ENCODE assay signal across 27 cellular contexts in the genomic region with DNA sequence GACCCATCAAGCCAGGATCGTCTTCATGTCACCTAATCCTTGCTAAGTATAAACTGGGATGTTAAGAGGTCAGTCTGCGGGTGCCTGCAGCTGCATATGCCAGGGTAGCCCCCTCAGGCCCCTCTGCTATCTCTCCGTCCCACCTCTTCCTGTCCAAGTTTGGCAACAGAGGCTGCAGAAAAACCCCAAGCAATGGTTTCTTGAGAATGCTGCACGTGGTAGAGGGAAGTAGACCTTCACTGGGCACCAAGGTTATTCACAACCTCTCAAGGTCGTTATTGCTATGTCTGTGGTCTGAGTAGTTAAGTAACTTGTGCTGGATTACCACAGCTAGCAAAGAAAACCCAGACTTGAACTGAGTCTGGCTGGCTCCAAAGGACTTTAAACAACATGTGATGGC.
A peak's percentile ranks its signal among the peaks of the same experiment; 100 is the strongest.
DNase-seq lines count a peak whose midpoint lies in the region; ATAC-seq and TF ChIP-seq lines count a peak whose summit lies in the region.
"Had no signal": no experiment of that assay in that cellular context is flagged by ENCODE, and none has a peak within 500 bp of the region (broad histone marks: within the 10 kb centered on the region; RNA-seq: fewer than 3 reads in every experiment).

No MANE protein-coding gene starts in this region.

- ATAC-seq in gastrocnemius medialis (no peak), GM21717 (IDR thresholded peaks at IDR 0.05; ENCODE audit: unreplicated experiment) (no peak), foreskin keratinocyte (no peak)
- ATAC-seq: GM23338, Right ventricle myocardium inferior had no signal

- peaks cover 64 to 74% of the 10 kb centered on the region in 2 donors for H3K36me3 Mint-ChIP-seq in CD14-positive monocyte

- no peak overlapping the region for H3K27ac ChIP-seq in gastrocnemius medialis
- H3K27ac ChIP-seq in foreskin keratinocyte, result no peak overlapping the region
- H3K27ac ChIP-seq in caudate nucleus (ENCODE audit: low read depth, low read length), result no peak overlapping the region
- H3K27ac ChIP-seq: PC-9 had no signal

- in situ Hi-C loops in gastrocnemius medialis (cut with MboI; ENCODE audit: low sequenced_read_pairs in 4 of 4), result no loop called here

- no peaks in the 10 kb centered on the region for H3K4me1 Mint-ChIP-seq in CD14-positive monocyte
- H3K4me1 Mint-ChIP-seq: GM23338, H9 had no signal

- intact Hi-C loops in CD14-positive monocyte (cut with micrococcal nuclease), result no loop called here
- intact Hi-C loops in gastrocnemius medialis (cut with DNase I; ENCODE audit: low total_unique reads), result no loop called here

- no peaks in the 10 kb centered on the region for H3K9me3 Mint-ChIP-seq in CD14-positive monocyte
- H3K9me3 Mint-ChIP-seq: CD4-positive, alpha-beta T cell; GM23338; H9; T-helper 1 cell treated with Interleukin-12 subunit alpha and Interleukin-12 subunit beta and Interleukin-4 antibody, amounts not matched to agents 30 μg/mL and 1 μg/mL, for 36 hours had no signal

- H3K27me3 ChIP-seq in gastrocnemius medialis (no peaks in the 10 kb centered on the region), foreskin keratinocyte (no peaks in the 10 kb centered on the region)

- H3K9me3 ChIP-seq in gastrocnemius medialis, result no peaks in the 10 kb centered on the region
- H3K9me3 ChIP-seq: BE2C, Caco-2 had no signal

- no peak overlapping the region for H3K4me3 ChIP-seq in gastrocnemius medialis
- H3K4me3 ChIP-seq: GM23338, PC-9 had no signal

- no peak for TF ChIP-seq POLR2A in gastrocnemius medialis (IDR thresholded peaks at IDR 0.05)

- no peak overlapping the region for H3K4me3 Mint-ChIP-seq in CD14-positive monocyte
- H3K4me3 Mint-ChIP-seq: CD4-positive, alpha-beta T cell; GM23338; H9; T-helper 1 cell treated with Interleukin-12 subunit alpha and Interleukin-12 subunit beta and Interleukin-4 antibody, amounts not matched to agents 30 μg/mL and 1 μg/mL, for 36 hours had no signal

- peaks cover 7 to 79% of the 10 kb centered on the region in 2 donors for H3K36me3 ChIP-seq in gastrocnemius medialis
- H3K36me3 ChIP-seq: BE2C had no signal

- H3K4me1 ChIP-seq in gastrocnemius medialis, result no peaks in the 10 kb centered on the region
- no peaks in the 10 kb centered on the region for H3K4me1 ChIP-seq in foreskin keratinocyte
- H3K4me1 ChIP-seq: BE2C, Caco-2 had no signal

- H3K27ac Mint-ChIP-seq in CD14-positive monocyte, result peak overlapping the region in 5 of 7 donors; percentile 13 to 67 (median 30)
- H3K27ac Mint-ChIP-seq: CD4-positive, alpha-beta T cell; GM23338; T-helper 1 cell treated with Interleukin-12 subunit alpha and Interleukin-12 subunit beta and Interleukin-4 antibody, amounts not matched to agents 30 μg/mL and 1 μg/mL, for 36 hours had no signal

- TF ChIP-seq CTCF in CD14-positive monocyte (IDR thresholded peaks at IDR 0.05), result no peak
- TF ChIP-seq CTCF in gastrocnemius medialis (IDR thresholded peaks at IDR 0.05 in 4 of 5, conservative IDR thresholded peaks at IDR 0.05 in 1 of 5), result no peak
- TF ChIP-seq CTCF in foreskin keratinocyte (conservative IDR thresholded peaks at IDR 0.05), result no peak

- DNase-seq in CD14-positive monocyte (ENCODE audit: low spot score), result no peak
- peak; percentile 92 for DNase-seq in GF-D8 (lab: John Stamatoyannopoulos, UW)
- peak; percentile 56 for DNase-seq in MV-4-11 (lab: John Stamatoyannopoulos, UW)
- peak; percentile 61 for DNase-seq in SKM-1 treated with dmso at 0.1 percent for 144 hours (lab: John Stamatoyannopoulos, UW; ENCODE audit: unreplicated experiment)
- DNase-seq in gastrocnemius medialis, result no peak
- no peak for DNase-seq in foreskin keratinocyte
- DNase-seq in caudate nucleus (lab: John Stamatoyannopoulos, UW), result no peak
- DNase-seq: BE2C; Caco-2; CD4-positive, alpha-beta T cell; DMS 273 treated with DMSO at 0.1 percent for 48 hours; DMS79 treated with DMSO at 0.1 percent for 48 hours; H9; KBM-7; NCI-H1092 treated with DMSO at 0.1 percent for 48 hours; NCI-H1436; NCI-H187; NCI-H2081 treated with DMSO at 0.1 percent for 48 hours; NCI-H2171; NCI-H226; NCI-H510A; NCI-H69; PC-9 had no signal

- H3K27me3 Mint-ChIP-seq in CD14-positive monocyte (ENCODE audit: low read depth in 3 of 3), result peaks cover 0 to 4% (median 0%) of the 10 kb centered on the region in 3 donors

Comparison
In these comparisons a context has a peak if more than half of its experiments do, and no peak if none do; other contexts are left out.
1. DNase-seq: peak in GF-D8 (single experiment), MV-4-11 (single experiment) and SKM-1 treated with dmso at 0.1 percent for 144 hours (single experiment); none in CD14-positive monocyte (single experiment), gastrocnemius medialis (0 of 2), foreskin keratinocyte (0 of 2) and caudate nucleus (0 of 61).